ENCODE assay signal across 1 cellular context in the genomic region with DNA sequence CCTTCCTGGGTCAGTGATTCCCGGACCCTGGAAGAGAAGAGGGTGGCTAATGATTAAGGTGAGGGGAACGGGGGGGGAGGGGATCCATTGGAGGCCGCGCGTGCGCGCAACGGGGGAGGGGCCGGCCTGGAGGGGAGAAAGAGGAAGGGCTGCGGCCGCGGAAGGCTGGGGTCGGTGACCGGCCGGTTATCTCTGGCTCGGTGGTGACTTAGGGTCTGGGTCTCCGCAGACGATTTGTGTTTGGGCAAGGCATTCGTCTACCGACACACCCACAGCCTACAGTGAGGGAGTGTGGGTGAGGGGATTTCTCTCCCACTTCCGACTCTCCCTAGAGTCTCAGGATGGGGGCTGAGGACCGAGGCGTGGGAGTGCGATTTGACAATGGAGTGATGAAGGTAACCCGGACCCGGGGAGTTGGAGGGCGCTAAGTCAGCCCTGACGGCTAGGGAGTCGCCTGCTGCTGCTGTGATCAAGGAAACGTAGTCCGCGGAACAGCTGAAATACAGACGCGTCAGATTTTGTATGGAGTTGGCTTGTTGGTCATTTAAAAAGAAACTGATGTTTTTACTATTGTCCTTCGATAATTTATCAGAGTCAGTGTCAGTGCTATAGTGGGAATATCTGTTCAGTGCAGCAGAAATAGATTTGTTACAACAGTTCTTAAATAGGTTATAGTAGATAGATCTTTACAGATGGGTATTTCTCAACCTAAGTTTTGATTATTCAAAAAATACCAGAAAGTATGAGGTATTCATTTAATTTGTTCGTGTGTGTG.
TF ChIP-seq lines count a peak whose summit lies in the region.

No MANE protein-coding gene starts in this region.

TF ChIP-seq in HepG2, 621 proteins besides CTCF, POLR2A, EP300 and RAD21 (continued from another document and continues in another):
- TF ChIP-seq, protein P1, sequence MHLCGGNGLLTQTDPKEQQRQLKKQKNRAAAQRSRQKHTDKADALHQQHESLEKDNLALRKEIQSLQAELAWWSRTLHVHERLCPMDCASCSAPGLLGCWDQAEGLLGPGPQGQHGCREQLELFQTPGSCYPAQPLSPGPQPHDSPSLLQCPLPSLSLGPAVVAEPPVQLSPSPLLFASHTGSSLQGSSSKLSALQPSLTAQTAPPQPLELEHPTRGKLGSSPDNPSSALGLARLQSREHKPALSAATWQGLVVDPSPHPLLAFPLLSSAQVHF (CRISPR knock-in tag; IDR thresholded peaks at IDR 0.05), result 0 out of 2 replicates have a peak, but pooled peaks have one; percentile 55
- TF ChIP-seq MXD4 (CRISPR knock-in tag; IDR thresholded peaks at IDR 0.05) (0 out of 2 replicates have a peak, but pooled peaks have one; percentile 19), SALL2 (CRISPR knock-in tag; IDR thresholded peaks at IDR 0.05) (no peak; the same call in 1 of the 2 replicates), PHF21A (CRISPR knock-in tag; IDR thresholded peaks at IDR 0.05) (no peak; the same call in 1 of the 2 replicates), KAT7 (CRISPR knock-in tag; IDR thresholded peaks at IDR 0.05; ENCODE audit: borderline replicate concordance) (0 out of 2 replicates have a peak, but pooled peaks have one; percentile 50), HNF4G (IDR thresholded peaks at IDR 0.05; ENCODE audit: borderline replicate concordance, low read depth, low read length) (peak; percentile 26; the same call in 1 of the 2 replicates), HNF4G (CRISPR knock-in tag; IDR thresholded peaks at IDR 0.05; ENCODE audit: borderline replicate concordance, low read depth) (no peak), ZNF878 (CRISPR knock-in tag; IDR thresholded peaks at IDR 0.05) (peak; percentile 77; the same call in 1 of the 2 replicates), ZNF367 (CRISPR knock-in tag; IDR thresholded peaks at IDR 0.05; ENCODE audit: borderline replicate concordance) (0 out of 2 replicates have a peak, but pooled peaks have one; percentile 56), ZNF652 (CRISPR knock-in tag; IDR thresholded peaks at IDR 0.05; ENCODE audit: borderline replicate concordance, low read depth) (no peak), ZNF549 (CRISPR knock-in tag; IDR thresholded peaks at IDR 0.05) (no peak), GTF3A (CRISPR knock-in tag; conservative IDR thresholded peaks at IDR 0.05) (no peak), ZNF768 (CRISPR knock-in tag; IDR thresholded peaks at IDR 0.05) (no peak), MED13 (CRISPR knock-in tag; IDR thresholded peaks at IDR 0.05) (0 out of 2 replicates have a peak, but pooled peaks have one; percentile 21), ELF3 (CRISPR knock-in tag; IDR thresholded peaks at IDR 0.05) (0 out of 2 replicates have a peak, but pooled peaks have one; percentile 40), YEATS4 (CRISPR knock-in tag; IDR thresholded peaks at IDR 0.05; ENCODE audit: borderline replicate concordance) (peak; percentile 58), ZNF556 (CRISPR knock-in tag; IDR thresholded peaks at IDR 0.05; ENCODE audit: borderline replicate concordance) (0 out of 2 replicates have a peak, but pooled peaks have one; percentile 11), KDM1A (CRISPR knock-in tag; IDR thresholded peaks at IDR 0.05) (no peak), IKZF1 (IDR thresholded peaks at IDR 0.05) (no peak), NONO (IDR thresholded peaks at IDR 0.05) (no peak), NONO (CRISPR knock-in tag; conservative IDR thresholded peaks at IDR 0.05) (peak; percentile 34; the same call in 1 of the 2 replicates), ZNF354B (CRISPR knock-in tag; IDR thresholded peaks at IDR 0.05) (no peak), ZFAT (CRISPR knock-in tag; conservative IDR thresholded peaks at IDR 0.05) (no peak)
- TF ChIP-seq, protein P2, sequence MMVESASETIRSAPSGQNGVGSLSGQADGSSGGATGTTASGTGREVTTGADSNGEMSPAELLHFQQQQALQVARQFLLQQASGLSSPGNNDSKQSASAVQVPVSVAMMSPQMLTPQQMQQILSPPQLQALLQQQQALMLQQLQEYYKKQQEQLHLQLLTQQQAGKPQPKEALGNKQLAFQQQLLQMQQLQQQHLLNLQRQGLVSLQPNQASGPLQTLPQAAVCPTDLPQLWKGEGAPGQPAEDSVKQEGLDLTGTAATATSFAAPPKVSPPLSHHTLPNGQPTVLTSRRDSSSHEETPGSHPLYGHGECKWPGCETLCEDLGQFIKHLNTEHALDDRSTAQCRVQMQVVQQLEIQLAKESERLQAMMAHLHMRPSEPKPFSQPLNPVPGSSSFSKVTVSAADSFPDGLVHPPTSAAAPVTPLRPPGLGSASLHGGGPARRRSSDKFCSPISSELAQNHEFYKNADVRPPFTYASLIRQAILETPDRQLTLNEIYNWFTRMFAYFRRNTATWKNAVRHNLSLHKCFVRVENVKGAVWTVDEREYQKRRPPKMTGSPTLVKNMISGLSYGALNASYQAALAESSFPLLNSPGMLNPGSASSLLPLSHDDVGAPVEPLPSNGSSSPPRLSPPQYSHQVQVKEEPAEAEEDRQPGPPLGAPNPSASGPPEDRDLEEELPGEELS (CRISPR knock-in tag; IDR thresholded peaks at IDR 0.05), result 0 out of 2 replicates have a peak, but pooled peaks have one; percentile 31
- TF ChIP-seq, protein P3, sequence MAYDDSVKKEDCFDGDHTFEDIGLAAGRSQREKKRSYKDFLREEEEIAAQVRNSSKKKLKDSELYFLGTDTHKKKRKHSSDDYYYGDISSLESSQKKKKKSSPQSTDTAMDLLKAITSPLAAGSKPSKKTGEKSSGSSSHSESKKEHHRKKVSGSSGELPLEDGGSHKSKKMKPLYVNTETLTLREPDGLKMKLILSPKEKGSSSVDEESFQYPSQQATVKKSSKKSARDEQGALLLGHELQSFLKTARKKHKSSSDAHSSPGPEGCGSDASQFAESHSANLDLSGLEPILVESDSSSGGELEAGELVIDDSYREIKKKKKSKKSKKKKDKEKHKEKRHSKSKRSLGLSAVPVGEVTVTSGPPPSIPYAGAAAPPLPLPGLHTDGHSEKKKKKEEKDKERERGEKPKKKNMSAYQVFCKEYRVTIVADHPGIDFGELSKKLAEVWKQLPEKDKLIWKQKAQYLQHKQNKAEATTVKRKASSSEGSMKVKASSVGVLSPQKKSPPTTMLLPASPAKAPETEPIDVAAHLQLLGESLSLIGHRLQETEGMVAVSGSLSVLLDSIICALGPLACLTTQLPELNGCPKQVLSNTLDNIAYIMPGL (CRISPR knock-in tag; IDR thresholded peaks at IDR 0.05; ENCODE audit: borderline replicate concordance in 1 of 2, low read depth in 1 of 2), result peak; percentile 47 to 54; a peak in 3 of 4 replicates
- TF ChIP-seq, protein P4, sequence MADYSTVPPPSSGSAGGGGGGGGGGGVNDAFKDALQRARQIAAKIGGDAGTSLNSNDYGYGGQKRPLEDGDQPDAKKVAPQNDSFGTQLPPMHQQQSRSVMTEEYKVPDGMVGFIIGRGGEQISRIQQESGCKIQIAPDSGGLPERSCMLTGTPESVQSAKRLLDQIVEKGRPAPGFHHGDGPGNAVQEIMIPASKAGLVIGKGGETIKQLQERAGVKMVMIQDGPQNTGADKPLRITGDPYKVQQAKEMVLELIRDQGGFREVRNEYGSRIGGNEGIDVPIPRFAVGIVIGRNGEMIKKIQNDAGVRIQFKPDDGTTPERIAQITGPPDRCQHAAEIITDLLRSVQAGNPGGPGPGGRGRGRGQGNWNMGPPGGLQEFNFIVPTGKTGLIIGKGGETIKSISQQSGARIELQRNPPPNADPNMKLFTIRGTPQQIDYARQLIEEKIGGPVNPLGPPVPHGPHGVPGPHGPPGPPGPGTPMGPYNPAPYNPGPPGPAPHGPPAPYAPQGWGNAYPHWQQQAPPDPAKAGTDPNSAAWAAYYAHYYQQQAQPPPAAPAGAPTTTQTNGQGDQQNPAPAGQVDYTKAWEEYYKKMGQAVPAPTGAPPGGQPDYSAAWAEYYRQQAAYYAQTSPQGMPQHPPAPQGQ (CRISPR knock-in tag; IDR thresholded peaks at IDR 0.05; ENCODE audit: borderline replicate concordance), result no peak
- TF ChIP-seq, protein P5, sequence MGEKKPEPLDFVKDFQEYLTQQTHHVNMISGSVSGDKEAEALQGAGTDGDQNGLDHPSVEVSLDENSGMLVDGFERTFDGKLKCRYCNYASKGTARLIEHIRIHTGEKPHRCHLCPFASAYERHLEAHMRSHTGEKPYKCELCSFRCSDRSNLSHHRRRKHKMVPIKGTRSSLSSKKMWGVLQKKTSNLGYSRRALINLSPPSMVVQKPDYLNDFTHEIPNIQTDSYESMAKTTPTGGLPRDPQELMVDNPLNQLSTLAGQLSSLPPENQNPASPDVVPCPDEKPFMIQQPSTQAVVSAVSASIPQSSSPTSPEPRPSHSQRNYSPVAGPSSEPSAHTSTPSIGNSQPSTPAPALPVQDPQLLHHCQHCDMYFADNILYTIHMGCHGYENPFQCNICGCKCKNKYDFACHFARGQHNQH (CRISPR knock-in tag; IDR thresholded peaks at IDR 0.05), result 0 out of 2 replicates have a peak, but pooled peaks have one; percentile 52
- TF ChIP-seq, protein P6, sequence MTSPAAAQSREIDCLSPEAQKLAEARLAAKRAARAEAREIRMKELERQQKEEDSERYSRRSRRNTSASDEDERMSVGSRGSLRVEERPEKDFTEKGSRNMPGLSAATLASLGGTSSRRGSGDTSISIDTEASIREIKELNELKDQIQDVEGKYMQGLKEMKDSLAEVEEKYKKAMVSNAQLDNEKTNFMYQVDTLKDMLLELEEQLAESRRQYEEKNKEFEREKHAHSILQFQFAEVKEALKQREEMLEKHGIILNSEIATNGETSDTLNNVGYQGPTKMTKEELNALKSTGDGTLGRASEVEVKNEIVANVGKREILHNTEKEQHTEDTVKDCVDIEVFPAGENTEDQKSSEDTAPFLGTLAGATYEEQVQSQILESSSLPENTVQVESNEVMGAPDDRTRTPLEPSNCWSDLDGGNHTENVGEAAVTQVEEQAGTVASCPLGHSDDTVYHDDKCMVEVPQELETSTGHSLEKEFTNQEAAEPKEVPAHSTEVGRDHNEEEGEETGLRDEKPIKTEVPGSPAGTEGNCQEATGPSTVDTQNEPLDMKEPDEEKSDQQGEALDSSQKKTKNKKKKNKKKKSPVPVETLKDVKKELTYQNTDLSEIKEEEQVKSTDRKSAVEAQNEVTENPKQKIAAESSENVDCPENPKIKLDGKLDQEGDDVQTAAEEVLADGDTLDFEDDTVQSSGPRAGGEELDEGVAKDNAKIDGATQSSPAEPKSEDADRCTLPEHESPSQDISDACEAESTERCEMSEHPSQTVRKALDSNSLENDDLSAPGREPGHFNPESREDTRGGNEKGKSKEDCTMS (CRISPR knock-in tag; conservative IDR thresholded peaks at IDR 0.05), result no peak
- TF ChIP-seq, protein P7, sequence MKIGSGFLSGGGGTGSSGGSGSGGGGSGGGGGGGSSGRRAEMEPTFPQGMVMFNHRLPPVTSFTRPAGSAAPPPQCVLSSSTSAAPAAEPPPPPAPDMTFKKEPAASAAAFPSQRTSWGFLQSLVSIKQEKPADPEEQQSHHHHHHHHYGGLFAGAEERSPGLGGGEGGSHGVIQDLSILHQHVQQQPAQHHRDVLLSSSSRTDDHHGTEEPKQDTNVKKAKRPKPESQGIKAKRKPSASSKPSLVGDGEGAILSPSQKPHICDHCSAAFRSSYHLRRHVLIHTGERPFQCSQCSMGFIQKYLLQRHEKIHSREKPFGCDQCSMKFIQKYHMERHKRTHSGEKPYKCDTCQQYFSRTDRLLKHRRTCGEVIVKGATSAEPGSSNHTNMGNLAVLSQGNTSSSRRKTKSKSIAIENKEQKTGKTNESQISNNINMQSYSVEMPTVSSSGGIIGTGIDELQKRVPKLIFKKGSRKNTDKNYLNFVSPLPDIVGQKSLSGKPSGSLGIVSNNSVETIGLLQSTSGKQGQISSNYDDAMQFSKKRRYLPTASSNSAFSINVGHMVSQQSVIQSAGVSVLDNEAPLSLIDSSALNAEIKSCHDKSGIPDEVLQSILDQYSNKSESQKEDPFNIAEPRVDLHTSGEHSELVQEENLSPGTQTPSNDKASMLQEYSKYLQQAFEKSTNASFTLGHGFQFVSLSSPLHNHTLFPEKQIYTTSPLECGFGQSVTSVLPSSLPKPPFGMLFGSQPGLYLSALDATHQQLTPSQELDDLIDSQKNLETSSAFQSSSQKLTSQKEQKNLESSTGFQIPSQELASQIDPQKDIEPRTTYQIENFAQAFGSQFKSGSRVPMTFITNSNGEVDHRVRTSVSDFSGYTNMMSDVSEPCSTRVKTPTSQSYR (CRISPR knock-in tag; IDR thresholded peaks at IDR 0.05; ENCODE audit: borderline replicate concordance), result peak; percentile 83; the same call in 1 of the 2 replicates
- TF ChIP-seq, protein P8, sequence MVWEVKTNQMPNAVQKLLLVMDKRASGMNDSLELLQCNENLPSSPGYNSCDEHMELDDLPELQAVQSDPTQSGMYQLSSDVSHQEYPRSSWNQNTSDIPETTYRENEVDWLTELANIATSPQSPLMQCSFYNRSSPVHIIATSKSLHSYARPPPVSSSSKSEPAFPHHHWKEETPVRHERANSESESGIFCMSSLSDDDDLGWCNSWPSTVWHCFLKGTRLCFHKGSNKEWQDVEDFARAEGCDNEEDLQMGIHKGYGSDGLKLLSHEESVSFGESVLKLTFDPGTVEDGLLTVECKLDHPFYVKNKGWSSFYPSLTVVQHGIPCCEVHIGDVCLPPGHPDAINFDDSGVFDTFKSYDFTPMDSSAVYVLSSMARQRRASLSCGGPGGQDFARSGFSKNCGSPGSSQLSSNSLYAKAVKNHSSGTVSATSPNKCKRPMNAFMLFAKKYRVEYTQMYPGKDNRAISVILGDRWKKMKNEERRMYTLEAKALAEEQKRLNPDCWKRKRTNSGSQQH (CRISPR knock-in tag; IDR thresholded peaks at IDR 0.05; ENCODE audit: low read depth), result peak; percentile 46; the same call in 1 of the 2 replicates
- TF ChIP-seq, protein P9, sequence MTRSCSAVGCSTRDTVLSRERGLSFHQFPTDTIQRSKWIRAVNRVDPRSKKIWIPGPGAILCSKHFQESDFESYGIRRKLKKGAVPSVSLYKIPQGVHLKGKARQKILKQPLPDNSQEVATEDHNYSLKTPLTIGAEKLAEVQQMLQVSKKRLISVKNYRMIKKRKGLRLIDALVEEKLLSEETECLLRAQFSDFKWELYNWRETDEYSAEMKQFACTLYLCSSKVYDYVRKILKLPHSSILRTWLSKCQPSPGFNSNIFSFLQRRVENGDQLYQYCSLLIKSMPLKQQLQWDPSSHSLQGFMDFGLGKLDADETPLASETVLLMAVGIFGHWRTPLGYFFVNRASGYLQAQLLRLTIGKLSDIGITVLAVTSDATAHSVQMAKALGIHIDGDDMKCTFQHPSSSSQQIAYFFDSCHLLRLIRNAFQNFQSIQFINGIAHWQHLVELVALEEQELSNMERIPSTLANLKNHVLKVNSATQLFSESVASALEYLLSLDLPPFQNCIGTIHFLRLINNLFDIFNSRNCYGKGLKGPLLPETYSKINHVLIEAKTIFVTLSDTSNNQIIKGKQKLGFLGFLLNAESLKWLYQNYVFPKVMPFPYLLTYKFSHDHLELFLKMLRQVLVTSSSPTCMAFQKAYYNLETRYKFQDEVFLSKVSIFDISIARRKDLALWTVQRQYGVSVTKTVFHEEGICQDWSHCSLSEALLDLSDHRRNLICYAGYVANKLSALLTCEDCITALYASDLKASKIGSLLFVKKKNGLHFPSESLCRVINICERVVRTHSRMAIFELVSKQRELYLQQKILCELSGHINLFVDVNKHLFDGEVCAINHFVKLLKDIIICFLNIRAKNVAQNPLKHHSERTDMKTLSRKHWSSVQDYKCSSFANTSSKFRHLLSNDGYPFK (CRISPR knock-in tag; IDR thresholded peaks at IDR 0.05; ENCODE audit: borderline replicate concordance), result peak; percentile 60; the same call in 1 of the 2 replicates
- TF ChIP-seq, protein P10, sequence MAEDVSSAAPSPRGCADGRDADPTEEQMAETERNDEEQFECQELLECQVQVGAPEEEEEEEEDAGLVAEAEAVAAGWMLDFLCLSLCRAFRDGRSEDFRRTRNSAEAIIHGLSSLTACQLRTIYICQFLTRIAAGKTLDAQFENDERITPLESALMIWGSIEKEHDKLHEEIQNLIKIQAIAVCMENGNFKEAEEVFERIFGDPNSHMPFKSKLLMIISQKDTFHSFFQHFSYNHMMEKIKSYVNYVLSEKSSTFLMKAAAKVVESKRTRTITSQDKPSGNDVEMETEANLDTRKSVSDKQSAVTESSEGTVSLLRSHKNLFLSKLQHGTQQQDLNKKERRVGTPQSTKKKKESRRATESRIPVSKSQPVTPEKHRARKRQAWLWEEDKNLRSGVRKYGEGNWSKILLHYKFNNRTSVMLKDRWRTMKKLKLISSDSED (CRISPR knock-in tag; IDR thresholded peaks at IDR 0.05), result no peak
